Comparison of ENCODE assay signal across 8 cellular contexts in the genomic region with DNA sequence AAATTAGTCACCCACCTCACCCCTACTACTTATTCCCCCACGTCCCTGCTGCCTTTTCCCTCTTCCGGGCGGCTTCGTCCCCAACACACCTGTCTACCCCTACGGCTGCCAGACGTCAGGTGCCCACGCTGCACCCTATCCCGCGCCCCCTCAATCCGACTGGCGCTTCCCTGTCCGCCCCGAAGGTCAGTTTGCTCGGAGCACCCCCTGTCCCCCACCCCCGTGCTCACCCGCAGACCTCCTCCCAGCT. TPM values are rescaled to one million over a fixed set of nuclear protein-coding genes. Genes with fewer than 3 reads are reported as not detected.
A peak's percentile ranks its signal among the peaks of the same experiment; 100 is the strongest.
DNase-seq lines count a peak whose midpoint lies in the region; ATAC-seq and TF ChIP-seq lines count a peak whose summit lies in the region.

No MANE protein-coding gene starts in this region.

- 1 to 4% (median 2%) methylated on average over 14 to 16 of the region's 16 CpGs for WGBS in stomach, 5 donors

- TF ChIP-seq CTCF in GM10266 (IDR thresholded peaks at IDR 0.05; ENCODE audit: control insufficient read depth, insufficient read depth, low read depth, missing control alignments) (no peak), stomach (IDR thresholded peaks at IDR 0.05) (no peak)

- peak; percentile 0 for ATAC-seq in HG02678 (IDR thresholded peaks at IDR 0.05; ENCODE audit: unreplicated experiment)

- H3K4me1 ChIP-seq in stomach: peaks cover 17 to 34% (median 21%) of the 10 kb centered on the region in 4 donors

- peak; percentile 18 for DNase-seq in GM10266 (ENCODE audit: extremely low spot score)
- peak; percentile 26 for DNase-seq in activated T-helper 9 cell treated with anti-CD3 and anti-CD28 coated beads, Interleukin-2, amount 50 U/mL, for 16 hours (ENCODE audit: low read depth)
- DNase-seq in iPS-NIHi7 (ENCODE audit: extremely low spot score): peak; percentile 16
- DNase-seq in stomach: no peak
- no peak for DNase-seq in GF-D8 (lab: John Stamatoyannopoulos, UW)
- no peak for DNase-seq in COLO829 (ENCODE audit: low spot score)
- DNase-seq in EL: no peak

- TF ChIP-seq EP300 in stomach (IDR thresholded peaks at IDR 0.05): no peak

- intact Hi-C loops in stomach (cut with DNase I; ENCODE audit: low total_unique reads): no loop called here

- H3K27me3 ChIP-seq in stomach: peaks cover 0 to 19% (median 0%) of the 10 kb centered on the region in 3 donors

- no peaks in the 10 kb centered on the region for H3K36me3 ChIP-seq in stomach

- TF ChIP-seq POLR2A in stomach (IDR thresholded peaks at IDR 0.05): no peak

- H3K27ac ChIP-seq in stomach: peak overlapping the region; percentile 77 to 98 (median 80)

- H3K4me3 ChIP-seq in stomach: peak overlapping the region; percentile 56 to 70 (median 63)

- H3K9me3 ChIP-seq in stomach: no peaks in the 10 kb centered on the region

RNA-seq across cellular contexts. Expression of a gene that starts 0.5 kb away (rescaled TPM):
- total RNA-seq in stomach: 1 to 10 TPM in 3 of 5 donors, under 1 TPM in 1, not detected in 1; under 0.01 to 8.4 (median 1.4) TPM
- under 1 TPM; 0.28 to 0.61 (median 0.31) TPM for polyA plus RNA-seq in stomach

Comparison
In these comparisons a context has a peak if more than half of its experiments do, and no peak if none do; other contexts are left out.
1. DNase-seq: peak in GM10266 (single experiment), activated T-helper 9 cell treated with anti-CD3 and anti-CD28 coated beads, Interleukin-2, amount 50 U/mL, for 16 hours (single experiment) and iPS-NIHi7 (single experiment); none in stomach (single experiment), GF-D8 (single experiment), COLO829 (single experiment) and EL (single experiment).